8 cellular contexts compared by ENCODE assay signal in genomic region chr6:104639671-104640070, GRCh38.
DNase-seq lines count a peak whose midpoint lies in the region; ATAC-seq, FAIRE-seq and TF ChIP-seq lines count a peak whose summit lies in the region.
"Had no signal": no experiment of that assay in that cellular context is flagged by ENCODE, and none has a peak within 500 bp of the region (broad histone marks: within the 10 kb centered on the region; RNA-seq: fewer than 3 reads in every experiment).

No MANE protein-coding gene starts in this region.

- no peaks in the 10 kb centered on the region; the same call in 1 of the 2 replicates for H3K4me1 ChIP-seq in GM12878 (ENCODE audit: control insufficient read depth, insufficient read depth, low read length)
- no peaks in the 10 kb centered on the region for H3K4me1 ChIP-seq in stomach

- no peaks in the 10 kb centered on the region for H3K27me3 ChIP-seq in GM12878 (replicated peaks in 1 of 2; ENCODE audit: control insufficient read depth in 2 of 2, insufficient read depth in 2 of 2, low read length in 1 of 2)
- no peaks in the 10 kb centered on the region for H3K27me3 ChIP-seq in stomach

- FAIRE-seq in GM12878 (lab: Jason Lieb, UNC), result no peak

- H3K36me3 ChIP-seq in GM12878 (ENCODE audit: control insufficient read depth in 2 of 2, insufficient read depth in 2 of 2, low read length in 1 of 2), result no peaks in the 10 kb centered on the region
- H3K36me3 ChIP-seq in stomach, result no peaks in the 10 kb centered on the region

- in situ Hi-C loops in GM12878 (cut with MboI), result no loop called here

- SMC1A ChIA-PET in GM12878 (lab: Charles Lee; ENCODE audit: uncharacterized antibody, unreplicated experiment), result interaction anchor here (1.5 kb wide), 1 partner anchor 128 kb away, joined by 4 read pairs; no protein-coding TSS in a partner anchor

- H2AFZ ChIP-seq in GM12878 (ENCODE audit: control insufficient read depth, low read depth, low read length), result no peak overlapping the region

- DNase-seq in GM12878 (ENCODE audit: low read depth, low spot score) (peak; percentile 21), stomach (no peak), erythroblast (lab: John Stamatoyannopoulos, UW) (no peak), epidermal melanocyte (ENCODE audit: insufficient read length, low spot score) (no peak), DMS 273 (lab: John Stamatoyannopoulos, UW; ENCODE audit: unreplicated experiment) (no peak)
- DNase-seq: NCI-H1417 treated with DMSO at 0.1 percent for 48 hours had no signal

- H3K4me2 ChIP-seq in GM12878 (ENCODE audit: control insufficient read depth, insufficient read depth), result no peak overlapping the region

- intact Hi-C loops in GM12878 (cut with micrococcal nuclease; ENCODE audit: unreplicated experiment) (no loop called here), stomach (cut with DNase I; ENCODE audit: low total_unique reads) (no loop called here)

- no TSS peak for BruUV-seq in GM12878 (replicated peaks; lab: Mats Ljungman, UMichigan)

- no peaks in the 10 kb centered on the region for H3K9me3 ChIP-seq in GM12878 (replicated peaks; ENCODE audit: control insufficient read depth, insufficient read depth, low read length)
- no peaks in the 10 kb centered on the region for H3K9me3 ChIP-seq in stomach

- H3K27ac ChIP-seq in GM12878 (ENCODE audit: control insufficient read depth, insufficient read depth), result no peak overlapping the region
- peak overlapping the region in 3 of 5 donors; percentile 7 to 60 (median 40) for H3K27ac ChIP-seq in stomach

- TF ChIP-seq RAD21 in GM12878 (IDR thresholded peaks at IDR 0.05; ENCODE audit: insufficient read depth, low read depth, low read length), result no peak

- H3K79me2 ChIP-seq in GM12878 (ENCODE audit: control insufficient read depth, insufficient read depth, low read length), result no peaks in the 10 kb centered on the region

- POLR2A ChIA-PET in GM12878 (lab: Charles Lee), result no interaction called here

- TF ChIP-seq EP300 in GM12878 (IDR thresholded peaks at IDR 0.05; ENCODE audit: borderline replicate concordance in 1 of 2, control insufficient read depth in 1 of 2, low read depth in 2 of 2, low read length in 2 of 2) (no peak), stomach (IDR thresholded peaks at IDR 0.05) (no peak)

- TF ChIP-seq CTCF in GM12878 (IDR thresholded peaks at IDR 0.05 in 2 of 3, conservative IDR thresholded peaks at IDR 0.05 in 1 of 3; ENCODE audit: control insufficient read depth in 2 of 3, extremely low read depth in 1 of 3, insufficient read depth in 1 of 3, low read depth in 3 of 3, low read length in 3 of 3) (no peak), stomach (IDR thresholded peaks at IDR 0.05) (no peak)

- no peak overlapping the region for H3K9ac ChIP-seq in GM12878 (ENCODE audit: control insufficient read depth, insufficient read depth, low read length)

- ATAC-seq in GM19395 (IDR thresholded peaks at IDR 0.05; ENCODE audit: unreplicated experiment) (peak; percentile 97), HG03135 (IDR thresholded peaks at IDR 0.05; ENCODE audit: unreplicated experiment) (peak; percentile 91), GM12878 (peak; percentile 72)

- H3K4me3 ChIP-seq in GM12878 (no peak overlapping the region), stomach (no peak overlapping the region)

- RAD21 ChIA-PET in GM12878 (lab: Charles Lee; ENCODE audit: unreplicated experiment), result no interaction called here

- CTCF ChIA-PET in GM12878 (lab: Yijun Ruan, JAX), result interaction anchor here (0.8 kb wide), 1 partner anchor 8 kb away, joined by 3 read pairs; no protein-coding TSS in a partner anchor

- no peak for TF ChIP-seq POLR2A in GM12878 (IDR thresholded peaks at IDR 0.05; ENCODE audit: low read depth, low read length)
- TF ChIP-seq POLR2A in stomach (IDR thresholded peaks at IDR 0.05), result no peak
- no peak for TF ChIP-seq POLR2A in erythroblast (IDR thresholded peaks at IDR 0.05; ENCODE audit: low read length)

- no peaks in the 10 kb centered on the region for H4K20me1 ChIP-seq in GM12878 (ENCODE audit: control insufficient read depth, insufficient read depth)

TF ChIP-seq in GM12878, 131 proteins besides CTCF, POLR2A, EP300 and RAD21:
- TF ChIP-seq SPI1 (IDR thresholded peaks at IDR 0.05; ENCODE audit: borderline replicate concordance, insufficient read depth, low read depth, low read length) (0 out of 2 replicates have a peak, but pooled peaks have one; percentile 26), NRF1 (conservative IDR thresholded peaks at IDR 0.05; ENCODE audit: low read depth, low read length) (no peak)
